ENCODE assay signal across 13 cellular contexts in genomic region chrX:150146271-150146888, GRCh38.
A peak's percentile ranks its signal among the peaks of the same experiment; 100 is the strongest.
DNase-seq lines count a peak whose midpoint lies in the region; ATAC-seq and TF ChIP-seq lines count a peak whose summit lies in the region.
"Had no signal": no experiment of that assay in that cellular context is flagged by ENCODE, and none has a peak within 500 bp of the region (broad histone marks: within the 10 kb centered on the region; RNA-seq: fewer than 3 reads in every experiment).

No MANE protein-coding gene starts in this region.

- H3K27me3 ChIP-seq in mesendoderm (ENCODE audit: insufficient read depth, low read length, poor library complexity) = no peaks in the 10 kb centered on the region
- H3K27me3 ChIP-seq: adrenal gland had no signal

- H3K9ac ChIP-seq in mesendoderm (ENCODE audit: low read length) = no peak overlapping the region

- no peak overlapping the region for H2AK5ac ChIP-seq in mesendoderm (ENCODE audit: low read length)

- H3K4ac ChIP-seq in mesendoderm (ENCODE audit: low read depth, low read length) = no peak overlapping the region

- H3K23ac ChIP-seq in mesendoderm (ENCODE audit: low read length) = no peak overlapping the region

- no peak overlapping the region for H3K4me2 ChIP-seq in mesendoderm (ENCODE audit: low read length)

- WGBS in mesendoderm (ENCODE audit: extremely low coverage, insufficient coverage, low lambda C conversion rate) = no CpG with 5 or more reads among the region's 1 CpG

- peak; percentile 4 for DNase-seq in NCI-H2029 treated with DMSO at 0.1 percent for 48 hours (lab: John Stamatoyannopoulos, UW)
- DNase-seq in NCI-H2029 (lab: John Stamatoyannopoulos, UW) = no peak
- DNase-seq in mesendoderm = peak; percentile 21
- no peak for DNase-seq in GOT3 (lab: John Stamatoyannopoulos, UW)
- DNase-seq in AG20443 (ENCODE audit: low spot score) = no peak
- DNase-seq: activated T-cell treated with anti-CD3 and anti-CD28 coated beads, Interleukin-2, amount 50 U/mL, for 24 hours; adrenal gland; CD8-positive, alpha-beta T cell; GDM1; NCI-H2227 treated with DMSO at 0.1 percent for 48 hours had no signal

- H3K36me3 ChIP-seq in mesendoderm (ENCODE audit: control insufficient read depth, insufficient read depth, low read length) = no peaks in the 10 kb centered on the region
- H3K36me3 ChIP-seq: adrenal gland had no signal

- H2BK120ac ChIP-seq in mesendoderm (ENCODE audit: low read depth, low read length) = no peak overlapping the region

- no peaks in the 10 kb centered on the region for H3K79me1 ChIP-seq in mesendoderm (ENCODE audit: low read length)

- H2BK5ac ChIP-seq in mesendoderm (ENCODE audit: low read length) = no peak overlapping the region

- H4K8ac ChIP-seq in mesendoderm (ENCODE audit: low read depth, low read length) = no peak overlapping the region

- H3K4me3 ChIP-seq in GM12875 (ENCODE audit: low read depth, low read length) (no peak overlapping the region), mesendoderm (ENCODE audit: low read length) (no peak overlapping the region)
- H3K4me3 ChIP-seq: adrenal gland had no signal

- no peak overlapping the region for H3K56ac ChIP-seq in mesendoderm (ENCODE audit: low read length)

- ATAC-seq in GM19467 (IDR thresholded peaks at IDR 0.05; ENCODE audit: unreplicated experiment) = no peak
- ATAC-seq: CD8-positive, alpha-beta T cell had no signal

- H3K18ac ChIP-seq in mesendoderm (ENCODE audit: low read length) = no peak overlapping the region

- TF ChIP-seq CTCF in GM12875 (IDR thresholded peaks at IDR 0.05; ENCODE audit: borderline replicate concordance, insufficient read depth, low read depth, low read length) (peak; percentile 16; the same call in 1 of the 2 replicates), VCaP (conservative IDR thresholded peaks at IDR 0.05) (peak; percentile 29; the same call in 1 of the 2 replicates)

- H2BK15ac ChIP-seq in mesendoderm (replicated peaks; ENCODE audit: low read depth) = no peak overlapping the region

- H4K5ac ChIP-seq in mesendoderm (ENCODE audit: low read length) = no peak overlapping the region

- no peaks in the 10 kb centered on the region for H3K79me2 ChIP-seq in mesendoderm (ENCODE audit: control insufficient read depth, insufficient read depth, low read length)

- H3K4me1 ChIP-seq in mesendoderm (ENCODE audit: control insufficient read depth, low read depth, low read length) = no peaks in the 10 kb centered on the region
- H3K4me1 ChIP-seq: adrenal gland had no signal

- H3K27ac ChIP-seq in VCaP (no peak overlapping the region), mesendoderm (ENCODE audit: low read depth, low read length) (no peak overlapping the region)
- H3K27ac ChIP-seq: adrenal gland had no signal

Comparison
In these comparisons a context has a peak if more than half of its experiments do, and no peak if none do; other contexts are left out.
1. DNase-seq: peak in NCI-H2029 treated with DMSO at 0.1 percent for 48 hours (single experiment) and mesendoderm (single experiment); none in NCI-H2029 (single experiment), GOT3 (single experiment) and AG20443 (single experiment).